In genomic region chr17:28113269-28113668, GRCh38 we compare ENCODE assay signal across 17 cellular contexts.
"Had no signal": no experiment of that assay in that cellular context is flagged by ENCODE, and none has a peak within 500 bp of the region (broad histone marks: within the 10 kb centered on the region; RNA-seq: fewer than 3 reads in every experiment).

No MANE protein-coding gene starts in this region.

- H3K27me3 ChIP-seq: pancreas, sigmoid colon, tibial artery had no signal

- DNase-seq: activated CD4-positive, alpha-beta T cell treated with anti-CD3 and anti-CD28 coated beads for 1 hour; activated CD4-positive, alpha-beta T cell treated with anti-CD3 and anti-CD28 coated beads, Interleukin-2, amount 50 U/mL, for 4 hours; activated gamma-delta T cell treated with Interleukin-2 at 50 U/mL for 16 hours; effector CD8-positive, alpha-beta T cell; head of caudate nucleus; left ventricle myocardium superior; mucosa of descending colon; naive B cell; pancreas; sigmoid colon; stimulated activated CD4-positive, alpha-beta T cell treated with anti-CD3 and anti-CD28 coated beads, Interleukin-1b, Interleukin-23, amount 100 ng/mL, for 48 hours; stimulated activated naive CD8-positive, alpha-beta T cell treated with anti-CD3 and anti-CD28 coated beads, Interleukin-15, Interleukin-2, amounts not matched to agents 100 U/mL and 50 U/mL, for 24 hours; substantia nigra; T-helper 17 cell; tibial artery; WERI-Rb-1 had no signal

- H3K4me3 ChIP-seq: mucosa of descending colon, pancreas, sigmoid colon, tibial artery had no signal

- H3K36me3 ChIP-seq: pancreas, sigmoid colon, tibial artery, WERI-Rb-1 had no signal

- H3K27ac ChIP-seq: pancreas, tibial artery, WERI-Rb-1 had no signal

- ATAC-seq: activated naive CD4-positive, alpha-beta T cell treated with anti-CD3 and anti-CD28 coated beads, Interleukin-2, amount 50 U/mL, for 72 hours; mucosa of descending colon; stimulated activated naive CD8-positive, alpha-beta T cell treated with anti-CD3 and anti-CD28 coated beads, Interleukin-15, Interleukin-2, amounts not matched to agents 100 U/mL and 50 U/mL, for 24 hours; T-helper 17 cell had no signal

- H3K9me3 ChIP-seq: mucosa of descending colon, pancreas, sigmoid colon, tibial artery had no signal
